In genomic region chr6:72140795-72141194, GRCh38 we compare ENCODE assay signal across 14 cellular contexts.
DNase-seq lines count a peak whose midpoint lies in the region; ATAC-seq, FAIRE-seq and TF ChIP-seq lines count a peak whose summit lies in the region.
"Had no signal": no experiment of that assay in that cellular context is flagged by ENCODE, and none has a peak within 500 bp of the region (broad histone marks: within the 10 kb centered on the region; RNA-seq: fewer than 3 reads in every experiment).

No MANE protein-coding gene starts in this region.

- no peaks in the 10 kb centered on the region for H4K20me1 ChIP-seq in osteoblast (ENCODE audit: insufficient read depth, low read length)

- H3K4me3 ChIP-seq in bronchial epithelial cell (ENCODE audit: low read depth, low read length), result no peak overlapping the region
- H3K4me3 ChIP-seq in osteoblast (ENCODE audit: insufficient read depth, low read length), result no peak overlapping the region
- H3K4me3 ChIP-seq in esophagus squamous epithelium, result no peak overlapping the region

- no peak for TF ChIP-seq POLR2A in esophagus squamous epithelium (IDR thresholded peaks at IDR 0.05)

- H3K4me1 ChIP-seq in osteoblast (ENCODE audit: insufficient read depth, low read length) (no peaks in the 10 kb centered on the region), esophagus squamous epithelium (no peaks in the 10 kb centered on the region)

- intact Hi-C loops in esophagus squamous epithelium (cut with DNase I), result no loop called here

- H2AFZ ChIP-seq in osteoblast (ENCODE audit: low read length), result no peak overlapping the region

- no peak for FAIRE-seq in bronchial epithelial cell (lab: Jason Lieb, UNC)

- peak; percentile 42; the same call in 1 of the 2 replicates for TF ChIP-seq CTCF in LNCAP (IDR thresholded peaks at IDR 0.05)
- TF ChIP-seq CTCF in bronchial epithelial cell (IDR thresholded peaks at IDR 0.05; ENCODE audit: insufficient read depth, low read length, severe bottlenecking), result no peak
- TF ChIP-seq CTCF in osteoblast (IDR thresholded peaks at IDR 0.05; ENCODE audit: extremely low read depth, low read depth, low read length), result peak; percentile 24
- no peak for TF ChIP-seq CTCF in esophagus squamous epithelium (IDR thresholded peaks at IDR 0.05)

- H3K27ac ChIP-seq in osteoblast (ENCODE audit: low read depth, low read length) (no peak overlapping the region), esophagus squamous epithelium (no peak overlapping the region)

- no peaks in the 10 kb centered on the region for H3K36me3 ChIP-seq in bronchial epithelial cell (ENCODE audit: control insufficient read depth, insufficient read depth, low read length)
- H3K36me3 ChIP-seq in osteoblast (ENCODE audit: insufficient read depth, low read length), result no peaks in the 10 kb centered on the region
- H3K36me3 ChIP-seq in esophagus squamous epithelium, result no peaks in the 10 kb centered on the region

- H3K27me3 ChIP-seq in bronchial epithelial cell (ENCODE audit: control insufficient read depth, insufficient read depth, low read length) (no peaks in the 10 kb centered on the region), osteoblast (ENCODE audit: insufficient read depth, low read length) (no peaks in the 10 kb centered on the region), esophagus squamous epithelium (no peaks in the 10 kb centered on the region)

- peak; percentile 4 for DNase-seq in GM03348 (ENCODE audit: low spot score)
- DNase-seq in bronchial epithelial cell (ENCODE audit: low read depth), result peak; percentile 30
- no peak for DNase-seq in osteoblast (ENCODE audit: insufficient read length, low spot score, missing footprints)
- DNase-seq in midbrain (lab: John Stamatoyannopoulos, UW), result no peak
- no peak for DNase-seq in esophagus squamous epithelium (lab: John Stamatoyannopoulos, UW)
- DNase-seq: KG1; NCI-H2029; NCI-H748 treated with DMSO at 0.1 percent for 48 hours; SHP77 treated with DMSO at 0.1 percent for 48 hours; stimulated activated naive B cell treated with anti-CD40 and anti-IgM and Interleukin-4, amounts not matched to agents 10 μg/mL and 1 μg/mL and 100 μg/mL, for 72 hours had no signal

- H3K9me3 ChIP-seq in osteoblast (ENCODE audit: low read depth, low read length), result no peaks in the 10 kb centered on the region
- H3K9me3 ChIP-seq in esophagus squamous epithelium, result no peaks in the 10 kb centered on the region

- no peak overlapping the region for H3K4me2 ChIP-seq in osteoblast (ENCODE audit: insufficient read depth, low read length)

- ATAC-seq in esophagus mucosa, result no peak
- ATAC-seq in HG03039 (IDR thresholded peaks at IDR 0.05; ENCODE audit: unreplicated experiment), result no peak
- ATAC-seq: sciatic nerve; stimulated activated naive B cell treated with anti-CD40 and anti-IgM and Interleukin-4, amounts not matched to agents 10 μg/mL and 1 μg/mL and 100 μg/mL, for 72 hours had no signal

- H3K79me2 ChIP-seq in osteoblast (ENCODE audit: insufficient read depth, low read length), result no peaks in the 10 kb centered on the region

Comparison
In these comparisons a context has a peak if more than half of its experiments do, and no peak if none do; other contexts are left out.
1. DNase-seq: peak in GM03348 (single experiment) and bronchial epithelial cell (single experiment); none in osteoblast (single experiment), midbrain (single experiment) and esophagus squamous epithelium (single experiment).
2. CTCF ChIP-seq: peak in LNCAP (single experiment) and osteoblast (single experiment); none in bronchial epithelial cell (single experiment) and esophagus squamous epithelium (0 of 6).